Comparison of ENCODE assay signal across 9 cellular contexts in genomic region chr3:116140100-116140689, GRCh38.
A peak's percentile ranks its signal among the peaks of the same experiment; 100 is the strongest.
DNase-seq lines count a peak whose midpoint lies in the region; ATAC-seq and TF ChIP-seq lines count a peak whose summit lies in the region.
"Had no signal": no experiment of that assay in that cellular context is flagged by ENCODE, and none has a peak within 500 bp of the region (broad histone marks: within the 10 kb centered on the region; RNA-seq: fewer than 3 reads in every experiment).

No MANE protein-coding gene starts in this region.

- no peaks in the 10 kb centered on the region for H3K36me3 ChIP-seq in GM06990 (ENCODE audit: control insufficient read depth, insufficient read depth, low read length)
- H3K36me3 ChIP-seq: SJSA1 had no signal

- no peak overlapping the region for H3K4me3 ChIP-seq in GM06990 (replicated peaks; ENCODE audit: low read depth, low read length)
- H3K4me3 ChIP-seq in coronary artery = no peak overlapping the region
- H3K4me3 ChIP-seq: SJSA1 had no signal

- H3K27me3 Mint-ChIP-seq in neural crest cell (ENCODE audit: low read depth) = no peaks in the 10 kb centered on the region

- peaks cover 44% of the 10 kb centered on the region for H3K4me1 Mint-ChIP-seq in neural crest cell

- TF ChIP-seq CTCF in GM06990 (IDR thresholded peaks at IDR 0.05; ENCODE audit: insufficient read depth, low read length, poor library complexity, severe bottlenecking) (peak; percentile 83), coronary artery (IDR thresholded peaks at IDR 0.05) (peak; percentile 60), neural crest cell (conservative IDR thresholded peaks at IDR 0.05) (peak; percentile 93)

- ATAC-seq in HG02852 (IDR thresholded peaks at IDR 0.05; ENCODE audit: unreplicated experiment) = peak; percentile 50

- no peak overlapping the region for H3K27ac ChIP-seq in coronary artery
- H3K27ac ChIP-seq: SJSA1 had no signal

- peak overlapping the region; percentile 94 for H3K27ac Mint-ChIP-seq in neural crest cell (ENCODE audit: unreplicated experiment)

- no peak for DNase-seq in GM06990 (ENCODE audit: extremely low read depth, insufficient read length)
- DNase-seq in NCI-H526 treated with DMSO at 0.1 percent for 48 hours (lab: John Stamatoyannopoulos, UW) = peak; percentile 12
- DNase-seq in coronary artery (ENCODE audit: low spot score) = no peak
- no peak for DNase-seq in neural crest cell (ENCODE audit: low read depth, low spot score)
- DNase-seq in stimulated activated CD4-positive, alpha-beta T cell treated with anti-CD3 and anti-CD28 coated beads, Interleukin-4, amount 100 ng/mL, for 4 hours = no peak
- no peak for DNase-seq in GF-D8 (lab: John Stamatoyannopoulos, UW)
- no peak for DNase-seq in mucosa of gallbladder (ENCODE audit: low spot score)

- H3K27me3 ChIP-seq in GM06990 (replicated peaks; ENCODE audit: control insufficient read depth, insufficient read depth, low read length) = no peaks in the 10 kb centered on the region
- H3K27me3 ChIP-seq: SJSA1 had no signal

- H3K9me3 Mint-ChIP-seq in neural crest cell = peaks cover 3% of the 10 kb centered on the region

- peaks cover 3% of the 10 kb centered on the region for H3K36me3 Mint-ChIP-seq in neural crest cell (ENCODE audit: low read depth)

- H3K4me3 Mint-ChIP-seq in neural crest cell = no peak overlapping the region
